In the genomic region with DNA sequence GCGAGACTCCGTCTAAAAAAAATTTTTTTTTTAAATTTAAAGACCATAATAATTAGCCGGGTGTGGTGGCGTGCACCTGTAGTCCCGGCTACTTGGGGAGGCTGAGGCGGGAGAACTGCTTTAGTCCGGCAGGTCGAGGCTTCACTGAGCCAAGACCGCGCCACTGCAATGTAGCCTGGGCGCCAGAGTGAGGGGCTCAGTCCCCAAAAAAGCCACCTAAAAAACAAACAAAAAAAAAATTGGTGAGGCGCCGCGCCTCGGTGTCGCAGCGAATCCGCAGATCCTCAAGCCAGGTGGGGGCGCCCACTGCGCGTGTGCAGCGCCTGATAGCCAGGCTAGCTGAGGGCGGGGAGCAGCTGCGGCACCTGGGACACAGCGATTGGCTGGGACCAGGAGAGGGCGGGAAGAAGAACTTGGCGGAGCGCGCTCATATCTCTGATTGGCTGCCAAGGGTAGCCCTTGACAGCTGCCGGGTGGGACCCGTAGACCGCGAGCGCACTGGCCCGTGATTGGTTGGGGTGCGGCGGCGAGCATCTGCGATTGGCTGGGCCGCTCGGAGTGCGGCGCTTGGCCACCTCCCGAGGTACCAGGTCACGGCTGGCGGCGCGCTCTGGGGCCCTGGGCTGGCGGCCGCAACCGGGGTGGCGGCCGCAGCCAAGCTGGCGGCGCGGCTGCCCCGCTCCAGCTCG, we compare ENCODE assay signal across 8 cellular contexts. TPM values are rescaled to one million over a fixed set of nuclear protein-coding genes. Genes with fewer than 3 reads are reported as not detected.
A peak's percentile ranks its signal among the peaks of the same experiment; 100 is the strongest.
DNase-seq lines count a peak whose midpoint lies in the region; ATAC-seq and TF ChIP-seq lines count a peak whose summit lies in the region.

No MANE protein-coding gene starts in this region.

- peak in 1 of 4 donors; percentile 72 for TF ChIP-seq POLR2A in upper lobe of left lung (IDR thresholded peaks at IDR 0.05)

- H3K36me3 ChIP-seq in SK-N-MC (ENCODE audit: insufficient read depth, low read length) (no peaks in the 10 kb centered on the region), upper lobe of left lung (no peaks in the 10 kb centered on the region)

- WGBS in upper lobe of left lung, 2 donors: 12 to 24% methylated on average over 18 to 38 of the region's 58 CpGs

- no peak overlapping the region for H3K9ac ChIP-seq in SK-N-MC (ENCODE audit: insufficient read length)

- H3K4me1 ChIP-seq in upper lobe of left lung: peaks cover 20 to 35% (median 23%) of the 10 kb centered on the region in 4 donors

- peak; percentile 90 for DNase-seq in NCI-H1105 (lab: John Stamatoyannopoulos, UW)
- peak; percentile 86 for DNase-seq in SK-N-MC (ENCODE audit: low read depth, low spot score)
- DNase-seq in activated naive CD4-positive, alpha-beta T cell treated with Interleukin-2 at 50 U/mL for 16 hours: peak; percentile 98
- peak; percentile 98 for DNase-seq in globus pallidus (ENCODE audit: low spot score)
- peak; percentile 99 for DNase-seq in pons (ENCODE audit: low spot score)
- DNase-seq in upper lobe of left lung: peak; percentile 98 to 99

- ATAC-seq in HG02759 (IDR thresholded peaks at IDR 0.05; ENCODE audit: unreplicated experiment): peak; percentile 92
- peak; percentile 98 for ATAC-seq in upper lobe of left lung (ENCODE audit: low FRiP score in 2 of 2)

- H3K27me3 ChIP-seq in upper lobe of left lung: no peaks in the 10 kb centered on the region

- no peak overlapping the region for H3K27ac ChIP-seq in SK-N-MC
- peak overlapping the region in 1 of 4 donors; percentile 86 for H3K27ac ChIP-seq in upper lobe of left lung

- no peaks in the 10 kb centered on the region for H3K9me3 ChIP-seq in SK-N-MC (ENCODE audit: low read depth, low read length)
- no peaks in the 10 kb centered on the region for H3K9me3 ChIP-seq in upper lobe of left lung

- no peak for TF ChIP-seq EP300 in upper lobe of left lung (IDR thresholded peaks at IDR 0.05)

- no peak overlapping the region for H3K4me3 ChIP-seq in SK-N-MC
- peak overlapping the region in 3 of 4 donors; percentile 45 to 51 (median 46) for H3K4me3 ChIP-seq in upper lobe of left lung

- TF ChIP-seq CTCF in GM12874 (IDR thresholded peaks at IDR 0.05; ENCODE audit: insufficient read depth, low read depth, low read length) (peak; percentile 64), upper lobe of left lung (IDR thresholded peaks at IDR 0.05) (peak in 4 of 6 experiments; percentile 35 to 88 (median 53))

RNA-seq across cellular contexts. Expression of a gene that starts 9.0 kb away (rescaled TPM):
- total RNA-seq in upper lobe of left lung: 1 to 10 TPM in 4 of 6 donors, under 1 TPM in 2; 0.57 to 5.9 (median 1.1) TPM

RNA-seq across cellular contexts. Expression of a gene that starts 14.3 kb away (rescaled TPM):
- total RNA-seq in upper lobe of left lung: 1 to 10 TPM in 1 of 6 donors, under 1 TPM in 2, not detected in 3; 0.30 to 1.9 (median 0.72) TPM

RNA-seq across cellular contexts. Expression of a gene that starts 16.4 kb away (rescaled TPM):
- total RNA-seq in upper lobe of left lung: 100 to 1,000 TPM in 1 of 6 donors, 10 to 100 TPM in 5; 37.7 to 431 (median 76.5) TPM

RNA-seq across cellular contexts. Expression of a gene that starts 20.0 kb away (rescaled TPM):
- 10 to 100 TPM; 28.3 to 85.1 (median 42.2) TPM for total RNA-seq in upper lobe of left lung

RNA-seq across cellular contexts. Expression of a gene that starts 20.1 kb away (rescaled TPM):
- 10 to 100 TPM; 18.5 to 40.8 (median 33.1) TPM for total RNA-seq in upper lobe of left lung
